ENCODE assay signal across 14 cellular contexts in the genomic region with DNA sequence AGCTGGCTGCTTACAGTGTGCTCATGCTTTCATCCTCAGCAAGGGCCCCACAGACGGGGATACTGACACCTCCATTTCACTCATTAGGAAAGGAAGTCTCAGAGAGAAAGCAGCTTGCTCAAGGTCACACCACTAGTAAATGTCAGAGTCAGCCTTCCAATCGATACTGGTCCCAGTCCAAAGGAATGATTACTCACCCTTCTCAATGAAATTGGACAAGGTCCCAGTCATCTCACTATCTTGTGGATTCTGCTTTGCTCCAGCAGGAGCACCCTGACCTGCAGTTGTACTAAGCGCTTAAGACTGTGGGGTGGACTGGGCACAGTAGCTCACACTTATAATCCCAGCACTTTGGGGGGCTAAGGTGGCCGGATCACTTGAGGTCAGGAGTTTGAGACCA.
"Had no signal": no experiment of that assay in that cellular context is flagged by ENCODE, and none has a peak within 500 bp of the region (broad histone marks: within the 10 kb centered on the region; RNA-seq: fewer than 3 reads in every experiment).

No MANE protein-coding gene starts in this region.

- ATAC-seq: left colon; naive thymus-derived CD4-positive, alpha-beta T cell; stimulated activated effector memory CD8-positive, alpha-beta T cell treated with anti-CD3 and anti-CD28 coated beads, Interleukin-12 subunit alpha, Interleukin-12 subunit beta, amount 100 ng/mL, for 72 hours had no signal

- H3K27ac Mint-ChIP-seq: activated CD4-positive, alpha-beta memory T cell treated with anti-CD3 and anti-CD28 coated beads for 36 hours; activated naive CD8-positive, alpha-beta T cell; naive thymus-derived CD4-positive, alpha-beta T cell; stimulated activated effector memory CD8-positive, alpha-beta T cell treated with anti-CD3 and anti-CD28 coated beads, Interleukin-12 subunit alpha, Interleukin-12 subunit beta, amount 100 ng/mL, for 72 hours had no signal

- H3K9me3 Mint-ChIP-seq: activated CD4-positive, alpha-beta memory T cell treated with anti-CD3 and anti-CD28 coated beads for 36 hours; naive thymus-derived CD4-positive, alpha-beta T cell; stimulated activated effector memory CD8-positive, alpha-beta T cell treated with anti-CD3 and anti-CD28 coated beads, Interleukin-12 subunit alpha, Interleukin-12 subunit beta, amount 100 ng/mL, for 72 hours had no signal

- DNase-seq: activated CD4-positive, alpha-beta memory T cell treated with anti-CD3 and anti-CD28 coated beads for 36 hours; activated gamma-delta T cell; activated T-cell treated with anti-CD3 and anti-CD28 coated beads, Interleukin-2, amount 50 U/mL, for 48 hours; glutamatergic neuron; left colon; naive thymus-derived CD4-positive, alpha-beta T cell; posterior cingulate gyrus had no signal

- H3K4me3 ChIP-seq: right atrium auricular region, smooth muscle cell, tibial nerve had no signal

- H3K4me2 ChIP-seq: smooth muscle cell had no signal

- H3K27me3 ChIP-seq: neutrophil, right atrium auricular region, tibial nerve had no signal

- FAIRE-seq: endothelial cell of umbilical vein had no signal

- H3K36me3 Mint-ChIP-seq: activated CD4-positive, alpha-beta memory T cell treated with anti-CD3 and anti-CD28 coated beads for 36 hours; activated naive CD8-positive, alpha-beta T cell; naive thymus-derived CD4-positive, alpha-beta T cell; stimulated activated effector memory CD8-positive, alpha-beta T cell treated with anti-CD3 and anti-CD28 coated beads, Interleukin-12 subunit alpha, Interleukin-12 subunit beta, amount 100 ng/mL, for 72 hours had no signal

- H3K27ac ChIP-seq: neutrophil, right atrium auricular region, tibial nerve had no signal

- H3K4me1 Mint-ChIP-seq: naive thymus-derived CD4-positive, alpha-beta T cell; stimulated activated effector memory CD8-positive, alpha-beta T cell treated with anti-CD3 and anti-CD28 coated beads, Interleukin-12 subunit alpha, Interleukin-12 subunit beta, amount 100 ng/mL, for 72 hours had no signal

- H3K4me3 Mint-ChIP-seq: activated CD4-positive, alpha-beta memory T cell treated with anti-CD3 and anti-CD28 coated beads for 36 hours; activated naive CD8-positive, alpha-beta T cell; naive thymus-derived CD4-positive, alpha-beta T cell; stimulated activated effector memory CD8-positive, alpha-beta T cell treated with anti-CD3 and anti-CD28 coated beads, Interleukin-12 subunit alpha, Interleukin-12 subunit beta, amount 100 ng/mL, for 72 hours had no signal

- H3K36me3 ChIP-seq: neutrophil, right atrium auricular region, tibial nerve had no signal

- H3K4me1 ChIP-seq: right atrium auricular region had no signal

- H3K9me3 ChIP-seq: neutrophil, right atrium auricular region, tibial nerve had no signal
